19 cellular contexts compared by ENCODE assay signal in the genomic region with DNA sequence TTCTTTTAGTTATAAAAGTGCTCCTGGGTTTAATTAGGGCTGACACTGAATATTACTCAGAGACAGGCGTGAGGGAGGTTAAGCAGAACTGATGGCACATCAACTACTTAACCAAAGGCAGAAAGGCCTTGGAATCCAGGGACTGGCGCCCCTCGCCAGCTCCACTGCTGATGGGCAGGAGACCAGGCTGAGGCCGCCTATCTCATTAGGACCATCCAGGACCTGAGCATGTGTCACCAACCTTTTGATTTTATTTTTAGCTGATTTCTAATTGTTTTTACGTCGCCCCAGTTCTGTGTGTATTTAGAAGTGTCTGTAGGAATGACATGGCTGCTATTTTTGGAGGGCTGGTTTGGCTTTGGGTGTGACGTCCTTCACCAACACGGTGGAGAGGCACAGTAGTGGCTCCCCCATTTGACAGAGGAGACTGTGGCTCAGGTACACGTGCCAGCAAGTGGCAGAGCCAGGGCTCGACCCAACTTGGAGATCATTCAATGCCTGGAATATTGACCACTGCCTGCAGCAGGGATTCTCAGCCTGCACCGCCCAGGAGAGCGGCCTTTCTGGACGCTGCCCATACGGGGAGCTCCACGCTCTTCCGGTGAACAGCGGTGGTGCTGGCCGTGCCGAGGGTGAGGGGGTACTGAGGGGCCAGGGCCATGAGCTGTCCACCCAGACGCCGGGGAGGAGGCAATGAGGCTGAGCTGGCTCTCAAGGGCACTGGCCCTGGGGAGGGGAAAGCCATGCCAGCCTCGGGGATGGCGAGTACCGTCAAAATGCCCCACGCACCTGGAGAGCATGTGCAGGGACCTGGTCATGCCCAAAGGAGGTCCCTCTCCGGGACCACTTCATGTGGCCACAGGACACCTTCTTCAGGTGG.
DNase-seq lines count a peak whose midpoint lies in the region; ATAC-seq and TF ChIP-seq lines count a peak whose summit lies in the region.
"Had no signal": no experiment of that assay in that cellular context is flagged by ENCODE, and none has a peak within 500 bp of the region (broad histone marks: within the 10 kb centered on the region; RNA-seq: fewer than 3 reads in every experiment).

No MANE protein-coding gene starts in this region.

- H3K4me1 ChIP-seq in Caco-2 (no peaks in the 10 kb centered on the region), right atrium auricular region (peaks cover 0 to 5% of the 10 kb centered on the region in 2 donors), trophoblast cell (ENCODE audit: control insufficient read depth in 1 of 2, insufficient read depth in 2 of 2, low read length in 2 of 2) (no peaks in the 10 kb centered on the region)

- DNase-seq in Caco-2 (no peak), coronary artery (ENCODE audit: low spot score) (peak; percentile 43), right atrium auricular region (ENCODE audit: low spot score) (no peak), trophoblast cell (no peak), OCI-M1 (lab: John Stamatoyannopoulos, UW) (no peak), NCI-H510A (lab: John Stamatoyannopoulos, UW) (no peak)
- DNase-seq: CD4-positive, alpha-beta T cell; DMS153; KG1; NCI-H1092; NCI-H1436; NCI-H187 treated with DMSO at 0.1 percent for 48 hours; NCI-H2107; NCI-H226; NCI-H524 treated with DMSO at 0.1 percent for 48 hours; NCI-H82 had no signal

- H3K14ac ChIP-seq in trophoblast cell (ENCODE audit: low read length): no peak overlapping the region

- H4K12ac ChIP-seq in trophoblast cell (ENCODE audit: low read depth, low read length): no peak overlapping the region

- no peak overlapping the region for H2BK5ac ChIP-seq in trophoblast cell (ENCODE audit: low read depth, low read length, poor library complexity)

- CTCF ChIA-PET in Caco-2 (lab: Charles Lee): no interaction called here

- no peak overlapping the region for H3K4me3 Mint-ChIP-seq in Caco-2 (ENCODE audit: unreplicated experiment)
- H3K4me3 Mint-ChIP-seq: CD4-positive, alpha-beta T cell had no signal

- H4K8ac ChIP-seq in trophoblast cell (ENCODE audit: low read depth, low read length): no peak overlapping the region

- H3K18ac ChIP-seq in trophoblast cell (ENCODE audit: low read length): no peak overlapping the region

- no peak overlapping the region for H2AFZ ChIP-seq in trophoblast cell (ENCODE audit: insufficient read depth, low read length, poor library complexity)

- intact Hi-C loops in Caco-2 (cut with micrococcal nuclease; ENCODE audit: unreplicated experiment): no loop called here

- H2BK120ac ChIP-seq in trophoblast cell (ENCODE audit: insufficient read depth, low read length, poor library complexity): no peak overlapping the region

- peaks cover 4% of the 10 kb centered on the region for H3K27me3 Mint-ChIP-seq in Caco-2 (ENCODE audit: insufficient read depth, unreplicated experiment)

- no peaks in the 10 kb centered on the region for H3K27me3 ChIP-seq in Caco-2 (replicated peaks; ENCODE audit: control insufficient read depth, insufficient read depth, low read length)
- H3K27me3 ChIP-seq in right atrium auricular region: no peaks in the 10 kb centered on the region
- no peaks in the 10 kb centered on the region for H3K27me3 ChIP-seq in trophoblast cell (ENCODE audit: insufficient read depth, low read length)

- H3K9me3 Mint-ChIP-seq in Caco-2 (ENCODE audit: unreplicated experiment): no peaks in the 10 kb centered on the region
- H3K9me3 Mint-ChIP-seq: CD4-positive, alpha-beta T cell had no signal

- H3K4me2 ChIP-seq in trophoblast cell (ENCODE audit: low read length): no peak overlapping the region

- H3K79me1 ChIP-seq in trophoblast cell (ENCODE audit: low read length): no peaks in the 10 kb centered on the region

- no peak overlapping the region for H2AK5ac ChIP-seq in trophoblast cell (ENCODE audit: low read length)

- H3K36me3 ChIP-seq in Caco-2 (ENCODE audit: control insufficient read depth, insufficient read depth, low read length) (no peaks in the 10 kb centered on the region), right atrium auricular region (no peaks in the 10 kb centered on the region), trophoblast cell (ENCODE audit: control insufficient read depth in 1 of 2, insufficient read depth in 2 of 2, low read length in 2 of 2) (no peaks in the 10 kb centered on the region)

- no peak for ATAC-seq in GM19035 (IDR thresholded peaks at IDR 0.05; ENCODE audit: unreplicated experiment)
- ATAC-seq in GM19351 (IDR thresholded peaks at IDR 0.05; ENCODE audit: unreplicated experiment): no peak
- ATAC-seq: HCT116 had no signal

- POLR2A ChIA-PET in Caco-2 (lab: Charles Lee): no interaction called here

- no peaks in the 10 kb centered on the region for H3K79me2 ChIP-seq in trophoblast cell (ENCODE audit: control insufficient read depth, insufficient read depth, low read length, poor library complexity)

- no peak for TF ChIP-seq CTCF in Caco-2 (IDR thresholded peaks at IDR 0.05; ENCODE audit: insufficient read depth in 1 of 2, low read depth in 1 of 2, low read length in 1 of 2, severe bottlenecking in 1 of 2, unreplicated experiment in 1 of 2)
- no peak for TF ChIP-seq CTCF in coronary artery (IDR thresholded peaks at IDR 0.05)
- no peak for TF ChIP-seq CTCF in right atrium auricular region (IDR thresholded peaks at IDR 0.05)

- H3K4me3 ChIP-seq in Caco-2 (ENCODE audit: low read depth, low read length) (no peak overlapping the region), coronary artery (no peak overlapping the region), right atrium auricular region (no peak overlapping the region), trophoblast cell (ENCODE audit: low read depth, low read length) (peak overlapping the region; percentile 24)

- no TSS peak for BruUV-seq in Caco-2 (replicated peaks; lab: Mats Ljungman, UMichigan)

- H3K27ac ChIP-seq in coronary artery (no peak overlapping the region), right atrium auricular region (peak overlapping the region; percentile 30 to 55), trophoblast cell (ENCODE audit: low read depth, low read length) (no peak overlapping the region)

- no peak overlapping the region for H3K4ac ChIP-seq in trophoblast cell (ENCODE audit: low read depth, low read length)

- WGBS in trophoblast cell (ENCODE audit: extremely low coverage, insufficient coverage, insufficient read length): no CpG with 5 or more reads among the region's 26 CpGs

- H3K36me3 Mint-ChIP-seq in Caco-2 (ENCODE audit: insufficient read depth, unreplicated experiment): no peaks in the 10 kb centered on the region

- H3K23ac ChIP-seq in trophoblast cell (ENCODE audit: low read length): no peak overlapping the region

- peak overlapping the region; percentile 43 for H3K27ac Mint-ChIP-seq in Caco-2 (ENCODE audit: unreplicated experiment)
- H3K27ac Mint-ChIP-seq: CD4-positive, alpha-beta T cell had no signal

- H3K9ac ChIP-seq in trophoblast cell (ENCODE audit: low read length): no peak overlapping the region

- no peak overlapping the region for H2BK12ac ChIP-seq in trophoblast cell (ENCODE audit: low read length)

- no peaks in the 10 kb centered on the region for H3K9me3 ChIP-seq in Caco-2
- H3K9me3 ChIP-seq in right atrium auricular region: peaks cover 0 to under 1% of the 10 kb centered on the region in 2 donors
- peaks cover 2% of the 10 kb centered on the region for H3K9me3 ChIP-seq in trophoblast cell (ENCODE audit: insufficient read depth, low read depth, low read length)

- no peaks in the 10 kb centered on the region for H3K4me1 Mint-ChIP-seq in Caco-2 (ENCODE audit: low read depth, unreplicated experiment)

- H4K91ac ChIP-seq in trophoblast cell (ENCODE audit: low read depth, low read length): no peak overlapping the region

Comparison
In these comparisons a context has a peak if more than half of its experiments do, and no peak if none do; other contexts are left out.
1. H3K27ac ChIP-seq: peak in right atrium auricular region (2 of 2); none in coronary artery (0 of 2) and trophoblast cell (single experiment).